In the genomic region with DNA sequence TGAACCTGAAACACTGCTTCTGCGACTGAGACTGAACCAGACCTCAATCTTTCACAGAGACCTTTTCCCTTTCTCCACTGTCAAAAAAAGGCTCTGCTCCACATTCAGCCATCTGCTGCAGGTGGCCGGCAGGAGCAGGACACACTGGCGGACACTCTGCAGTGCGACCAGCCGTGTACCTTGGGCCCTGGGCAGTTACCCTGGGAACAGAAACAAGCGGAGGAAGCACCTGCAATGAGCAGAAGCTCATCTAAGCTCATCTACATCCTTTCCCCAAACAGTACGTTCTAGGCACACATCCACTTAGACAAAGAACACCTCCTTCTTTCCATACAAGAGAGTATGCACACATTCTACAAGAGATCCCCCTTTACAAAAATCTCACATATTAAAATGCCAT, we compare ENCODE assay signal across 10 cellular contexts. TPM values are rescaled to one million over a fixed set of nuclear protein-coding genes. Genes with fewer than 3 reads are reported as not detected.
DNase-seq lines count a peak whose midpoint lies in the region; ATAC-seq lines count a peak whose summit lies in the region.
"Had no signal": no experiment of that assay in that cellular context is flagged by ENCODE, and none has a peak within 500 bp of the region (broad histone marks: within the 10 kb centered on the region; RNA-seq: fewer than 3 reads in every experiment).

No MANE protein-coding gene starts in this region.

- H3K18ac ChIP-seq in neuronal stem cell (ENCODE audit: low read length): no peak overlapping the region

- H3K79me1 ChIP-seq in neuronal stem cell (ENCODE audit: low read depth, low read length): peaks cover 5% of the 10 kb centered on the region

- no peaks in the 10 kb centered on the region for H3K9me3 ChIP-seq in neuronal stem cell (replicated peaks in 1 of 2; ENCODE audit: control insufficient read depth in 2 of 2, insufficient read depth in 1 of 2, low read depth in 1 of 2, low read length in 2 of 2)

- H2BK5ac ChIP-seq in neuronal stem cell (ENCODE audit: low read length): no peak overlapping the region

- H3K23ac ChIP-seq in neuronal stem cell (ENCODE audit: low read depth, low read length, poor library complexity): no peak overlapping the region

- no peak overlapping the region for H3K4me2 ChIP-seq in neuronal stem cell (ENCODE audit: insufficient read depth, low read length, poor library complexity, severe bottlenecking)

- H2BK12ac ChIP-seq in neuronal stem cell (ENCODE audit: low read length): no peak overlapping the region

- no peak overlapping the region for H4K91ac ChIP-seq in neuronal stem cell (ENCODE audit: low read depth, low read length, poor library complexity)

- H2AK5ac ChIP-seq in neuronal stem cell (ENCODE audit: low read depth, low read length): no peak overlapping the region

- no peak overlapping the region for H2BK15ac ChIP-seq in neuronal stem cell (ENCODE audit: low read length)

- H2BK120ac ChIP-seq in neuronal stem cell (ENCODE audit: low read depth, low read length): no peak overlapping the region

- H2AFZ ChIP-seq in neuronal stem cell (ENCODE audit: low read length): no peak overlapping the region

- H3K4ac ChIP-seq in neuronal stem cell (ENCODE audit: low read length): no peak overlapping the region

- H3K27ac ChIP-seq in neuronal stem cell (replicated peaks; ENCODE audit: low read length): no peak overlapping the region
- H3K27ac ChIP-seq: 22Rv1 had no signal

- peak overlapping the region; percentile 64 for H3K14ac ChIP-seq in neuronal stem cell (ENCODE audit: low read length)

- H4K8ac ChIP-seq in neuronal stem cell (ENCODE audit: low read depth, low read length): no peak overlapping the region

- H3K4me1 ChIP-seq in neuronal stem cell (ENCODE audit: control insufficient read depth in 2 of 2, insufficient read depth in 1 of 2, low read depth in 1 of 2, low read length in 2 of 2): peaks cover 13 to 18% of the 10 kb centered on the region in 2 donors

- no CpG with 5 or more reads among the region's 7 CpGs for WGBS in neuronal stem cell (ENCODE audit: extremely low coverage in 2 of 2, insufficient read length in 2 of 2, insufficient replicate concordance in 1 of 2), 2 donors

- DNase-seq in DMS53 (lab: John Stamatoyannopoulos, UW): peak; percentile 53
- DNase-seq in DMS53 treated with DMSO at 0.1 percent for 48 hours (lab: John Stamatoyannopoulos, UW; ENCODE audit: unreplicated experiment): no peak
- no peak for DNase-seq in neuronal stem cell (ENCODE audit: low spot score)
- DNase-seq in occipital lobe (lab: John Stamatoyannopoulos, UW): no peak
- no peak for DNase-seq in AG08395 (ENCODE audit: low spot score)
- DNase-seq: activated naive CD4-positive, alpha-beta T cell treated with anti-CD3 and anti-CD28 coated beads, Interleukin-2, amount 50 U/mL, for 16 hours had no signal

- H3K27me3 ChIP-seq in neuronal stem cell (ENCODE audit: control insufficient read depth in 3 of 3, insufficient read depth in 3 of 3, low read depth in 1 of 3, low read length in 3 of 3): no peaks in the 10 kb centered on the region

- H3K4me3 ChIP-seq in neuronal stem cell (ENCODE audit: low read length in 2 of 2): no peak overlapping the region

- H3K9ac ChIP-seq in neuronal stem cell (ENCODE audit: low read depth, low read length, poor library complexity): no peak overlapping the region

- ATAC-seq in GM21526 (IDR thresholded peaks at IDR 0.05; ENCODE audit: low FRiP score, unreplicated experiment) (peak; percentile 54), HG03460 (IDR thresholded peaks at IDR 0.05; ENCODE audit: unreplicated experiment) (peak; percentile 39), HG03039 (IDR thresholded peaks at IDR 0.05; ENCODE audit: unreplicated experiment) (no peak)

- peaks cover 0 to 3% of the 10 kb centered on the region in 2 donors for H3K36me3 ChIP-seq in neuronal stem cell (replicated peaks in 1 of 2; ENCODE audit: control insufficient read depth in 2 of 2, insufficient read depth in 2 of 2, low read length in 2 of 2)

RNA-seq across cellular contexts. Expression of a gene that starts 22.8 kb away (rescaled TPM):
- polyA plus RNA-seq in neuronal stem cell (2013, experiment 1 of 2): 38.1 TPM
- polyA plus RNA-seq in neuronal stem cell (2013, experiment 2 of 2): 37.8 TPM
- 108 TPM for total RNA-seq in occipital lobe
